Comparison of ENCODE assay signal across 12 cellular contexts in the genomic region with DNA sequence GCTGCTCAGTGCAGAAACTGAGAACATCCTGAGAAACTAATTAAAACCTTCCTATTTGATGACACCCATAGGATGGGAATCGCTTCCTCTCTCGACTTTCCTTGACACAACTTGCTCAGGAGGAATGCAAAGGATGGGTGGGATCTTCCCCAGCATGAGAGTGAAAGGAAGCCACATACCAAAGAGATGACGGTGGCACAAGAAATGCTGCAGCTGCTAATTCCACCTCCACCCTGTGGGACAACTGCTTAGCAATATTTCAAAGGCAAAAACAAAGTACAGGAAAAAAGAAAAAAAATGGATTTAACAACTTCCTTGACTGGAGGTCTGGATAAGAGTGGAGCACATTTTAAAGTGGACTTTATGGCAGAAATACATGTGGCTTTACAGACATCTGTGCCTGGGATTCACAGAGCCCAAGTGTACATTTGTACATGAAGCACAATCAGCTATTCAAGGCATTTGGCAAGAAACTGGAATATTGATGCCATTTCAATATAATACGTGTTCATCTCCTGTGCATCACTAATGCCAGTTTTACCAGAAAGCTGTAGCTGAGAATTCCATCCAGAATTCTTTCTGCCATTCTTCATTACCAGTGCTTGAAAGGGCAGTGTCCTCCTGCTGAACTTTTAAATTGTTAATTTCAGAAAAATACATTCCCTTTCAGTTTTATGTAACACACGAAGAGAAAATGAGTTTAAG.
A peak's percentile ranks its signal among the peaks of the same experiment; 100 is the strongest.
DNase-seq lines count a peak whose midpoint lies in the region; ATAC-seq, FAIRE-seq and TF ChIP-seq lines count a peak whose summit lies in the region.
"Had no signal": no experiment of that assay in that cellular context is flagged by ENCODE, and none has a peak within 500 bp of the region (broad histone marks: within the 10 kb centered on the region; RNA-seq: fewer than 3 reads in every experiment).

No MANE protein-coding gene starts in this region.

- no peak for ATAC-seq in GM21423 (IDR thresholded peaks at IDR 0.05; ENCODE audit: unreplicated experiment)
- ATAC-seq: activated naive CD4-positive, alpha-beta T cell treated with anti-CD3 and anti-CD28 coated beads, Interleukin-2, amount 50 U/mL, for 72 hours; GM12878 had no signal

- no peaks in the 10 kb centered on the region for H3K9me3 ChIP-seq in colonic mucosa

- H3K36me3 ChIP-seq in colonic mucosa: no peaks in the 10 kb centered on the region

- H3K9ac ChIP-seq in colonic mucosa (ENCODE audit: low read depth in 2 of 2, low read length in 2 of 2): no peak overlapping the region

- intact Hi-C loops in colonic mucosa (cut with DNase I): no loop called here

- H3K4me1 ChIP-seq in colonic mucosa: no peaks in the 10 kb centered on the region

- H3K27me3 ChIP-seq in colonic mucosa: no peaks in the 10 kb centered on the region

- TF ChIP-seq CTCF in colonic mucosa (IDR thresholded peaks at IDR 0.05): no peak

- DNase-seq in H54 (ENCODE audit: insufficient read length, low spot score): no peak
- DNase-seq in SW480 (ENCODE audit: low spot score): peak; percentile 48
- DNase-seq in foreskin melanocyte: peak; percentile 27
- peak; percentile 98 for DNase-seq in renal cortical epithelial cell (ENCODE audit: low read depth)
- DNase-seq in NCI-H748 (lab: John Stamatoyannopoulos, UW; ENCODE audit: unreplicated experiment): no peak
- no peak for DNase-seq in activated gamma-delta T cell (lab: John Stamatoyannopoulos, UW)
- DNase-seq in colonic mucosa: no peak
- DNase-seq: left cardiac atrium, NCI-H2081 treated with DMSO at 0.1 percent for 48 hours had no signal

- H3K4me3 ChIP-seq in colonic mucosa: no peak overlapping the region
- H3K4me3 ChIP-seq: GM12878 had no signal

- peak; percentile 98 for FAIRE-seq in H54 (lab: Jason Lieb, UNC)
- FAIRE-seq: GM12878 had no signal

- no peak overlapping the region for H3K27ac ChIP-seq in colonic mucosa

- TF ChIP-seq POLR2A in H54 (IDR thresholded peaks at IDR 0.05; ENCODE audit: low read depth, low read length): no peak

Comparison
In these comparisons a context has a peak if more than half of its experiments do, and no peak if none do; other contexts are left out.
1. DNase-seq: peak in SW480 (single experiment), foreskin melanocyte (single experiment) and renal cortical epithelial cell (single experiment); none in H54 (single experiment), NCI-H748 (single experiment), activated gamma-delta T cell (single experiment) and colonic mucosa (single experiment).